ENCODE assay signal across 17 cellular contexts in the genomic region with DNA sequence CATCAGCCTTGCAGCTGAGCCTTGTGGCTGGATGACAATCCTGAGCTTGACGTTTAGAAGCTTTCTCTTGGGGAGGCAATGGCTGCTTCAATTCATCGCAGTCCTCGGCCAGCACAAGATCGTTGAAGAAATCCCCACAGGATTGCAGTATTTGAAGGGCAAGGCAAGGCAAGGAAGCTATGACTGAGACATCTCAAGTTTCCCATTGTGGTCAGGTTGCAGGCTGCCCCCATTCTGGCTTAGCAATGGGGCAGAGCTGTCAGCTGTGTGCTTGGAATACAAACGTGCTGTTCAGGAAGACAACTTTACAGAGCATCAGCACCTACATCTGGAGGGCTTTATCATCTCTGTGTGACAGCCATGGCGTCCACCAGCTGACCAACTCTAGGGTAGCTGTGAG.
DNase-seq lines count a peak whose midpoint lies in the region; TF ChIP-seq lines count a peak whose summit lies in the region.
"Had no signal": no experiment of that assay in that cellular context is flagged by ENCODE, and none has a peak within 500 bp of the region (broad histone marks: within the 10 kb centered on the region; RNA-seq: fewer than 3 reads in every experiment).

No MANE protein-coding gene starts in this region.

- H3K27ac Mint-ChIP-seq in chondrocyte (ENCODE audit: unreplicated experiment): peak overlapping the region; percentile 86
- H3K27ac Mint-ChIP-seq in neural crest cell (ENCODE audit: unreplicated experiment): peak overlapping the region; percentile 75
- H3K27ac Mint-ChIP-seq: activated CD4-positive, alpha-beta T cell treated with anti-CD3 and anti-CD28 coated beads, Interleukin-2, amount 10 ng/mL, durations not matched to agents 7 days and 5 days; activated naive CD4-positive, alpha-beta T cell treated with anti-CD3 and anti-CD28 coated beads, Interleukin-2, amount 10 ng/mL, durations not matched to agents 7 days and 5 days; natural killer cell had no signal

- H3K9me3 ChIP-seq in Loucy (ENCODE audit: insufficient read depth, low read depth, low read length): no peaks in the 10 kb centered on the region
- H3K9me3 ChIP-seq: Caco-2 had no signal

- H3K4me2 ChIP-seq in Loucy (ENCODE audit: low read depth, low read length, poor library complexity, severe bottlenecking): no peak overlapping the region

- H3K27me3 Mint-ChIP-seq in chondrocyte (ENCODE audit: low read depth): no peaks in the 10 kb centered on the region
- H3K27me3 Mint-ChIP-seq in neural crest cell (ENCODE audit: low read depth): no peaks in the 10 kb centered on the region
- H3K27me3 Mint-ChIP-seq: activated CD4-positive, alpha-beta T cell treated with anti-CD3 and anti-CD28 coated beads, Interleukin-2, amount 10 ng/mL, durations not matched to agents 7 days and 5 days; activated naive CD4-positive, alpha-beta T cell treated with anti-CD3 and anti-CD28 coated beads, Interleukin-2, amount 10 ng/mL, durations not matched to agents 7 days and 5 days had no signal

- H3K79me2 ChIP-seq in Loucy (ENCODE audit: insufficient read depth, low read length): no peaks in the 10 kb centered on the region

- TF ChIP-seq CTCF in Loucy (conservative IDR thresholded peaks at IDR 0.05; ENCODE audit: low read length) (no peak), chondrocyte (IDR thresholded peaks at IDR 0.05) (no peak), neural crest cell (conservative IDR thresholded peaks at IDR 0.05) (no peak)

- DNase-seq in chondrocyte (ENCODE audit: low spot score) (no peak), neural crest cell (ENCODE audit: low read depth, low spot score) (no peak), NCI-H748 treated with DMSO at 0.1 percent for 48 hours (lab: John Stamatoyannopoulos, UW) (no peak), AG20443 (ENCODE audit: low spot score) (no peak)
- no peak for DNase-seq in activated CD4-positive, alpha-beta T cell treated with anti-CD3 and anti-CD28 coated beads for 4 hours
- DNase-seq: activated CD4-positive, alpha-beta T cell treated with anti-CD3 and anti-CD28 coated beads, Interleukin-2, amount 10 ng/mL, durations not matched to agents 7 days and 5 days; activated naive CD4-positive, alpha-beta T cell treated with anti-CD3 and anti-CD28 coated beads, Interleukin-2, amount 10 ng/mL, durations not matched to agents 7 days and 5 days; Caco-2; GDM1; KBM-7; mammary epithelial cell; natural killer cell; NCI-H1105; stimulated activated CD4-positive, alpha-beta T cell treated with anti-CD3 and anti-CD28 coated beads, Interleukin-2, amount 100 ng/mL, for 48 hours had no signal

- H3K36me3 ChIP-seq in Loucy (ENCODE audit: insufficient read depth, low read length): no peaks in the 10 kb centered on the region

- H3F3A ChIP-seq in Loucy (ENCODE audit: low read depth): no peaks in the 10 kb centered on the region

- H3K4me3 Mint-ChIP-seq in chondrocyte (ENCODE audit: unreplicated experiment) (no peak overlapping the region), neural crest cell (no peak overlapping the region)
- H3K4me3 Mint-ChIP-seq: activated CD4-positive, alpha-beta T cell treated with anti-CD3 and anti-CD28 coated beads, Interleukin-2, amount 10 ng/mL, durations not matched to agents 7 days and 5 days; activated naive CD4-positive, alpha-beta T cell treated with anti-CD3 and anti-CD28 coated beads, Interleukin-2, amount 10 ng/mL, durations not matched to agents 7 days and 5 days; natural killer cell had no signal

- no peaks in the 10 kb centered on the region for H3K9me2 ChIP-seq in Loucy (replicated peaks; ENCODE audit: low read depth, low read length)

- H3K4me1 ChIP-seq in Loucy (ENCODE audit: insufficient read depth, low read length, poor library complexity, severe bottlenecking): peaks cover 10% of the 10 kb centered on the region

- H3K27ac ChIP-seq in temporal lobe (ENCODE audit: low read depth, low read length): peak overlapping the region; percentile 60

- H3K4me3 ChIP-seq in Loucy (ENCODE audit: low read length, poor library complexity, severe bottlenecking): no peak overlapping the region
- H3K4me3 ChIP-seq: GM12878 had no signal

- H3K36me3 Mint-ChIP-seq in chondrocyte (ENCODE audit: low read depth) (no peaks in the 10 kb centered on the region), neural crest cell (ENCODE audit: low read depth) (no peaks in the 10 kb centered on the region)
- H3K36me3 Mint-ChIP-seq: activated naive CD4-positive, alpha-beta T cell treated with anti-CD3 and anti-CD28 coated beads, Interleukin-2, amount 10 ng/mL, durations not matched to agents 7 days and 5 days; natural killer cell had no signal

- H3K4me1 Mint-ChIP-seq in chondrocyte (ENCODE audit: low read depth) (peaks cover 54% of the 10 kb centered on the region), neural crest cell (peaks cover 68% of the 10 kb centered on the region)
- H3K4me1 Mint-ChIP-seq: activated CD4-positive, alpha-beta T cell treated with anti-CD3 and anti-CD28 coated beads, Interleukin-2, amount 10 ng/mL, durations not matched to agents 7 days and 5 days; activated naive CD4-positive, alpha-beta T cell treated with anti-CD3 and anti-CD28 coated beads, Interleukin-2, amount 10 ng/mL, durations not matched to agents 7 days and 5 days; natural killer cell had no signal

- H3K9me3 Mint-ChIP-seq in chondrocyte (ENCODE audit: low read depth) (no peaks in the 10 kb centered on the region), neural crest cell (peaks cover 6% of the 10 kb centered on the region)
- H3K9me3 Mint-ChIP-seq: activated naive CD4-positive, alpha-beta T cell treated with anti-CD3 and anti-CD28 coated beads, Interleukin-2, amount 10 ng/mL, durations not matched to agents 7 days and 5 days; natural killer cell had no signal

- peak overlapping the region; percentile 36; the same call in 1 of the 2 replicates for H2AFZ ChIP-seq in Loucy (ENCODE audit: low read length)

- no peaks in the 10 kb centered on the region for H4K20me1 ChIP-seq in Loucy (ENCODE audit: insufficient read depth, low read length, poor library complexity, severe bottlenecking)

- no peaks in the 10 kb centered on the region for H3K27me3 ChIP-seq in Loucy (ENCODE audit: insufficient read depth, low read length, poor library complexity, severe bottlenecking)

- no peak overlapping the region for H3K9ac ChIP-seq in Loucy (ENCODE audit: low read depth, low read length, poor library complexity, severe bottlenecking)
